In the genomic region with DNA sequence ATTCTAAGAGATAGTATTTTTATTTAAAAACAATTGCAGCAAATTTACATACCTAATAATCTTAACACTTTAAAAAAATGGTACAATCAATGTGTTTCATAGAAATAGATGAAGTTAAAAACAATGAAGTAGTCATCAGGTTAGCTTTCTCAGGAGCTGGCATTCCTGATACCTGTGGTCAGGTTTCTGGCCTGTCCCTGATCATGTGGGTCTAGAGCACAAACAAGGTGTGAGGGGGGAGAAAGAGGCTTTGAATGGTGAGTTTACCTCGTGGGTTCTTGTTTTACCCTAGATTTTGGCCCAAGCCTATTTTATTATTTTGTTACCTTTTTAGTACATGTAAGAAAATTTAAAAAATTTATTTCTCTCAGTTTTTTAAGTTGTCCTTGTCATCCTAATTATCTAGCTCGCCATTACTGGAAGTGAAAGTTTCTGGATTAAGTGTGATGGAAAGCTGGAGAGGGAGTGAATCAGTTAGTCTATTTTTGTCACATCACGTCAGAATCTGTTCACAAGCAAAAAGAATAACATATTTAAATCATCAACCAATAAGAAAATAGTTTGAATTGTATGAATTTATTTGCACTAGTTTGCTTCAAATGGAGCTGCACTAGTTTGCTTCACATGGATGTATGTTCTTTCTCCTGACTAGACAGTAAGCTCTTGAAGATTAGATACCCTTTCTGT, we compare ENCODE assay signal across 19 cellular contexts. TPM values are rescaled to one million over a fixed set of nuclear protein-coding genes. Genes with fewer than 3 reads are reported as not detected.
A peak's percentile ranks its signal among the peaks of the same experiment; 100 is the strongest.
DNase-seq lines count a peak whose midpoint lies in the region; ATAC-seq, FAIRE-seq and TF ChIP-seq lines count a peak whose summit lies in the region.
"Had no signal": no experiment of that assay in that cellular context is flagged by ENCODE, and none has a peak within 500 bp of the region (broad histone marks: within the 10 kb centered on the region; RNA-seq: fewer than 3 reads in every experiment).

No MANE protein-coding gene starts in this region.

- ATAC-seq in left ventricle myocardium superior, result peak; percentile 45
- no peak for ATAC-seq in activated CD4-positive, alpha-beta T cell treated with anti-CD3 and anti-CD28 coated beads for 36 hours

- no peak overlapping the region for H3K27ac ChIP-seq in RWPE1

- peak; percentile 58 for DNase-seq in AG10803 (ENCODE audit: low read depth)
- DNase-seq in RKO (ENCODE audit: low spot score), result peak; percentile 54
- no peak for DNase-seq in left ventricle myocardium superior
- no peak for DNase-seq in osteocyte (ENCODE audit: extremely low spot score, unreplicated experiment)
- no peak for DNase-seq in RWPE1 (ENCODE audit: low spot score)
- no peak for DNase-seq in GM19239 (ENCODE audit: insufficient read length, low spot score)
- no peak for DNase-seq in activated CD4-positive, alpha-beta T cell treated with anti-CD3 and anti-CD28 coated beads for 36 hours
- DNase-seq in germinal center (ENCODE audit: low spot score), result no peak
- DNase-seq: CD4-positive, alpha-beta memory T cell; DMS79 treated with DMSO at 0.1 percent for 48 hours; GOT3; NCI-H1092 treated with DMSO at 0.1 percent for 48 hours; NCI-H1694 treated with DMSO at 0.1 percent for 48 hours; NCI-H345; NCI-H69 had no signal

- intact Hi-C loops in left ventricle myocardium superior (cut with micrococcal nuclease), result no loop called here
- intact Hi-C loops in activated CD4-positive, alpha-beta T cell treated with anti-CD3 and anti-CD28 coated beads for 36 hours (cut with DNase I, micrococcal nuclease), result no loop called here

- no peak for TF ChIP-seq CTCF in AG10803 (conservative IDR thresholded peaks at IDR 0.05; ENCODE audit: low read length)
- TF ChIP-seq CTCF in osteocyte (IDR thresholded peaks at IDR 0.05), result no peak
- no peak for TF ChIP-seq CTCF in RWPE1 (conservative IDR thresholded peaks at IDR 0.05; ENCODE audit: low read depth)

- no peaks in the 10 kb centered on the region for H3K9me3 Mint-ChIP-seq in osteocyte (ENCODE audit: unreplicated experiment)
- H3K9me3 Mint-ChIP-seq in activated CD4-positive, alpha-beta T cell treated with anti-CD3 and anti-CD28 coated beads for 36 hours (ENCODE audit: low read depth), result no peaks in the 10 kb centered on the region
- H3K9me3 Mint-ChIP-seq: CD4-positive, alpha-beta memory T cell had no signal

- peaks cover 32% of the 10 kb centered on the region for H3K4me1 Mint-ChIP-seq in osteocyte (ENCODE audit: unreplicated experiment)
- H3K4me1 Mint-ChIP-seq in activated CD4-positive, alpha-beta T cell treated with anti-CD3 and anti-CD28 coated beads for 36 hours, result no peaks in the 10 kb centered on the region
- H3K4me1 Mint-ChIP-seq: B cell; CD4-positive, alpha-beta memory T cell had no signal

- no peak overlapping the region for H3K4me3 Mint-ChIP-seq in osteocyte (ENCODE audit: unreplicated experiment)
- H3K4me3 Mint-ChIP-seq in activated CD4-positive, alpha-beta T cell treated with anti-CD3 and anti-CD28 coated beads for 36 hours, result no peak overlapping the region
- H3K4me3 Mint-ChIP-seq: B cell; CD4-positive, alpha-beta memory T cell had no signal

- H3K36me3 Mint-ChIP-seq in osteocyte (ENCODE audit: unreplicated experiment), result peaks cover 5% of the 10 kb centered on the region
- H3K36me3 Mint-ChIP-seq in activated CD4-positive, alpha-beta T cell treated with anti-CD3 and anti-CD28 coated beads for 36 hours (ENCODE audit: low read depth), result no peaks in the 10 kb centered on the region
- H3K36me3 Mint-ChIP-seq: CD4-positive, alpha-beta memory T cell had no signal

- POLR2A ChIA-PET in RWPE1 (lab: Yijun Ruan, JAX; ENCODE audit: low non-redundant PET), result no interaction called here
- POLR2A ChIA-PET in activated CD4-positive, alpha-beta T cell treated with anti-CD3 and anti-CD28 coated beads for 36 hours (lab: Charles Lee), result no interaction called here

- no peak for FAIRE-seq in GM19239 (lab: Jason Lieb, UNC)
- FAIRE-seq: D721Med, G401.6, GM12892 had no signal

- no peaks in the 10 kb centered on the region for H3K27me3 Mint-ChIP-seq in osteocyte (ENCODE audit: unreplicated experiment)
- H3K27me3 Mint-ChIP-seq in activated CD4-positive, alpha-beta T cell treated with anti-CD3 and anti-CD28 coated beads for 36 hours, result peaks cover 20% of the 10 kb centered on the region

- CTCF ChIA-PET in RWPE1 (lab: Yijun Ruan, JAX), result no interaction called here
- CTCF ChIA-PET in activated CD4-positive, alpha-beta T cell treated with anti-CD3 and anti-CD28 coated beads for 36 hours (lab: Charles Lee), result interaction anchor here (0.7 to 1.0 kb wide), 2 partner anchors 18 to 225 kb away, joined by 3 read pairs; no protein-coding TSS in a partner anchor

- H3K27ac Mint-ChIP-seq in osteocyte (ENCODE audit: unreplicated experiment), result peak overlapping the region; percentile 36
- H3K27ac Mint-ChIP-seq in activated CD4-positive, alpha-beta T cell treated with anti-CD3 and anti-CD28 coated beads for 36 hours, result no peak overlapping the region
- H3K27ac Mint-ChIP-seq: B cell; CD4-positive, alpha-beta memory T cell had no signal

- no peak overlapping the region for H3K4me3 ChIP-seq in AG10803 (ENCODE audit: low read length)

RNA-seq across cellular contexts. Expression of a gene that starts 23.0 kb away (rescaled TPM):
- 118 TPM for total RNA-seq in left ventricle myocardium superior
- 148 and 160 TPM in 2 replicates for total RNA-seq in osteocyte
- 10 to 100 TPM; 23.8 to 28.4 TPM for total RNA-seq in activated CD4-positive, alpha-beta T cell treated with anti-CD3 and anti-CD28 coated beads for 36 hours

Comparison
In these comparisons a context has a peak if more than half of its experiments do, and no peak if none do; other contexts are left out.
1. DNase-seq: peak in AG10803 (single experiment) and RKO (single experiment); none in left ventricle myocardium superior (single experiment), osteocyte (single experiment), RWPE1 (single experiment), GM19239 (single experiment), activated CD4-positive, alpha-beta T cell treated with anti-CD3 and anti-CD28 coated beads for 36 hours (single experiment) and germinal center (single experiment).